ENCODE assay signal across 8 cellular contexts in the genomic region with DNA sequence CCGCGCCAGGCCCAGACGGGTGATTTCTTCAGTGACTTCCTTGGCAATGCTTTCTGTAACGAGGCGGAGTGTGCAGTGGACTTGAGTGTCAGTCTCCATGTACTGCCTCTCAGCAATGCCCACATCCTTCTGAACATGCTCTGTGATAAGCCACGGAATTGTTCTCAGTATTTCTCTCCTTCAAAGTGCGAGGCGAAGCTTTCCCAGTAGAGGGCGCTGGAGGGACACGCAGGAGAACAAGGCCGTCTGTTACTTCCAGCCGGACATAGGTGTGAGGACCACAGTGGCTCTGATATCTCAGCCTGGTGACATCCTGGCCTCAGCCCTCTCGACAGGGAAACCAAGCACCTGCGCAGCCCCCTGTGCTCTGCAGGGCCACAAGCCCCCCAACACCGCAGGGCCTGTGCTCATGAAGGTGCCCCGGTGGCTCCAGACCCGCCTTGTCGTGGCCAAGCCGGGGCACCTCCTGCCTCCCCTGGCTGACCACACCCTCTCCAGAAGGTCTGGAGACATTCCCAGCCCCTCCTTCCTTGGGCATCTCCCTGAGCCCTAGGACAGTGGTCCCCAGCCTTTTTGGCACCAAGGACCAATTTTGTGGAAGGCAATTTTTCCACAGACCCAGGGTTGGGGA. TPM values are rescaled to one million over a fixed set of nuclear protein-coding genes. Genes with fewer than 3 reads are reported as not detected.
DNase-seq lines count a peak whose midpoint lies in the region; ATAC-seq and TF ChIP-seq lines count a peak whose summit lies in the region.

No MANE protein-coding gene starts in this region.

- no peak overlapping the region for H3K27ac Mint-ChIP-seq in type B pancreatic cell

- ATAC-seq in HG02885 (IDR thresholded peaks at IDR 0.05; ENCODE audit: poor library complexity, unreplicated experiment) (peak; percentile 56), foreskin keratinocyte (peak; percentile 69), GM18502 (IDR thresholded peaks at IDR 0.05; ENCODE audit: poor library complexity, unreplicated experiment) (no peak)

- H3K27ac ChIP-seq in foreskin keratinocyte = no peak overlapping the region

- no peaks in the 10 kb centered on the region for H3K4me1 ChIP-seq in foreskin keratinocyte

- H3K36me3 Mint-ChIP-seq in type B pancreatic cell = no peaks in the 10 kb centered on the region

- no peaks in the 10 kb centered on the region for H3K4me1 Mint-ChIP-seq in type B pancreatic cell (ENCODE audit: unreplicated experiment)

- H3K4me3 Mint-ChIP-seq in type B pancreatic cell = no peak overlapping the region

- TF ChIP-seq CTCF in foreskin keratinocyte (conservative IDR thresholded peaks at IDR 0.05) (peak; percentile 96), type B pancreatic cell (conservative IDR thresholded peaks at IDR 0.05) (peak; percentile 86)

- H3K27me3 Mint-ChIP-seq in type B pancreatic cell = peaks cover 10% of the 10 kb centered on the region

- H3K9me3 Mint-ChIP-seq in type B pancreatic cell = no peaks in the 10 kb centered on the region

- H3K27me3 ChIP-seq in foreskin keratinocyte = peaks cover 35% of the 10 kb centered on the region

- DNase-seq in COLO829 (ENCODE audit: low spot score) = peak; percentile 77
- peak; percentile 43 for DNase-seq in NCI-H82 treated with DMSO at 0.1 percent for 48 hours (lab: John Stamatoyannopoulos, UW; ENCODE audit: unreplicated experiment)
- DNase-seq in activated T-cell treated with anti-CD3 and anti-CD28 coated beads for 24 hours (ENCODE audit: low read depth) = peak; percentile 37
- peak; percentile 35 to 60 for DNase-seq in foreskin keratinocyte
- peak in 48 of 56 donors; percentile 2 to 86 (median 46) for DNase-seq in nucleus accumbens (lab: John Stamatoyannopoulos, UW)
- DNase-seq in type B pancreatic cell (ENCODE audit: extremely low spot score, unreplicated experiment) = peak; percentile 82

RNA-seq across cellular contexts. Expression of gene BACE2, which starts 46.1 kb away (rescaled TPM):
- total RNA-seq in foreskin keratinocyte = 84.0 and 87.7 TPM in 2 replicates
- 64.6 and 80.0 TPM in 2 replicates for polyA plus RNA-seq in foreskin keratinocyte
- 29.8 and 44.3 TPM in 2 replicates for total RNA-seq in type B pancreatic cell (ENCODE audit: low replicate concordance)
